ENCODE assay signal across 10 cellular contexts in the genomic region with DNA sequence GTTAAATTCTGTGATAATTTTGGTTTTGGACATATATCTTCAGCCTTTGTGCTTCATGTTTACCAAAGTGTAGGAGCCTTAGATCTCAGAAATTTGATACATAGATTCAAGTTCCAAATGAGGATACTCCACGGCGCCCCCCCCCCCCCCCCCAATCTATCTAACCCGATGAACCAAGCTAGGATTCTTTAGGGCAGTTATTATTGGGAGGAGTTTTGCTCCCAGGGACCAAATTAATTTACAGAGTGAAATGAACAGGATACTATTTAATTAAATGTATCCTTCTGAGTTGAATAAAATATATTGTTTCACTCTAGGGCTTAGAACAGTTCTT. TPM values are rescaled to one million over a fixed set of nuclear protein-coding genes. Genes with fewer than 3 reads are reported as not detected.
DNase-seq lines count a peak whose midpoint lies in the region; TF ChIP-seq lines count a peak whose summit lies in the region.
"Had no signal": no experiment of that assay in that cellular context is flagged by ENCODE, and none has a peak within 500 bp of the region (broad histone marks: within the 10 kb centered on the region; RNA-seq: fewer than 3 reads in every experiment).

No MANE protein-coding gene starts in this region.

- CTCF ChIA-PET in activated CD4-positive, alpha-beta memory T cell treated with anti-CD3 and anti-CD28 coated beads, Interleukin-2, amount 10 ng/mL, durations not matched to agents 7 days and 5 days (lab: Charles Lee): no interaction called here
- CTCF ChIA-PET in RWPE1 (lab: Yijun Ruan, JAX): no interaction called here

- H3K36me3 ChIP-seq in cardiac muscle cell: peaks cover 3% of the 10 kb centered on the region
- no peaks in the 10 kb centered on the region for H3K36me3 ChIP-seq in thymus (ENCODE audit: control insufficient read depth, insufficient read depth)

- H3K27me3 Mint-ChIP-seq in activated CD4-positive, alpha-beta memory T cell treated with anti-CD3 and anti-CD28 coated beads, Interleukin-2, amount 10 ng/mL, durations not matched to agents 7 days and 5 days: peaks cover 6% of the 10 kb centered on the region
- H3K27me3 Mint-ChIP-seq in immature natural killer cell (ENCODE audit: low read depth in 3 of 3): peaks cover 7 to 11% (median 11%) of the 10 kb centered on the region in 3 donors

- intact Hi-C loops in cardiac septum (cut with DNase I) (loop anchor here (5.0 kb wide), 1 partner anchor 94 kb away; no protein-coding TSS in a partner anchor), posterior cingulate gyrus (cut with DNase I) (no loop called here)

- H3K9me3 Mint-ChIP-seq in activated CD4-positive, alpha-beta memory T cell treated with anti-CD3 and anti-CD28 coated beads, Interleukin-2, amount 10 ng/mL, durations not matched to agents 7 days and 5 days: no peaks in the 10 kb centered on the region
- H3K9me3 Mint-ChIP-seq in immature natural killer cell: no peaks in the 10 kb centered on the region

- H3K27me3 ChIP-seq in cardiac muscle cell (no peaks in the 10 kb centered on the region), thymus (ENCODE audit: control insufficient read depth, insufficient read depth) (no peaks in the 10 kb centered on the region)

- no peak for TF ChIP-seq CTCF in cardiac muscle cell (IDR thresholded peaks at IDR 0.05; ENCODE audit: low read depth, low read length)
- no peak for TF ChIP-seq CTCF in RWPE1 (conservative IDR thresholded peaks at IDR 0.05; ENCODE audit: low read depth)

- peak overlapping the region; percentile 94 for H3K4me3 Mint-ChIP-seq in activated CD4-positive, alpha-beta memory T cell treated with anti-CD3 and anti-CD28 coated beads, Interleukin-2, amount 10 ng/mL, durations not matched to agents 7 days and 5 days
- H3K4me3 Mint-ChIP-seq in immature natural killer cell: peak overlapping the region; percentile 80 to 97 (median 94)

- H3K4me1 Mint-ChIP-seq in activated CD4-positive, alpha-beta memory T cell treated with anti-CD3 and anti-CD28 coated beads, Interleukin-2, amount 10 ng/mL, durations not matched to agents 7 days and 5 days: peaks cover 51% of the 10 kb centered on the region
- H3K4me1 Mint-ChIP-seq in immature natural killer cell: peaks cover 66 to 82% of the 10 kb centered on the region in 2 donors

- H3K4me3 ChIP-seq in cardiac muscle cell: peak overlapping the region; percentile 97
- peak overlapping the region; percentile 44 for H3K4me3 ChIP-seq in thymus (ENCODE audit: low read length)

- POLR2A ChIA-PET in activated CD4-positive, alpha-beta memory T cell treated with anti-CD3 and anti-CD28 coated beads, Interleukin-2, amount 10 ng/mL, durations not matched to agents 7 days and 5 days (lab: Charles Lee): interaction anchor here (1.3 kb wide), 1 partner anchor 50 kb away, joined by 3 read pairs; no protein-coding TSS in a partner anchor
- POLR2A ChIA-PET in RWPE1 (lab: Yijun Ruan, JAX; ENCODE audit: low non-redundant PET): no interaction called here

- no peak for DNase-seq in cardiac muscle cell (ENCODE audit: low read depth in 1 of 2, low spot score in 1 of 2)
- no peak for DNase-seq in cardiac septum (ENCODE audit: low spot score)
- DNase-seq in activated CD4-positive, alpha-beta memory T cell treated with anti-CD3 and anti-CD28 coated beads, Interleukin-2, amount 10 ng/mL, durations not matched to agents 7 days and 5 days: no peak
- DNase-seq in immature natural killer cell: no peak
- no peak for DNase-seq in RWPE1 (ENCODE audit: low spot score)
- DNase-seq in nucleus accumbens (lab: John Stamatoyannopoulos, UW): no peak
- DNase-seq in posterior cingulate gyrus: no peak
- DNase-seq: NCI-H524, retina had no signal

- H3K27ac ChIP-seq in cardiac muscle cell (no peak overlapping the region), thymus (ENCODE audit: low read depth) (peak overlapping the region; percentile 36), RWPE1 (no peak overlapping the region)

- 15% methylated on average over 3 of the region's 3 CpGs for WGBS in thymus

- peaks cover 5% of the 10 kb centered on the region for H3K4me1 ChIP-seq in cardiac muscle cell (ENCODE audit: low read depth)
- H3K4me1 ChIP-seq in thymus (ENCODE audit: control insufficient read depth, insufficient read depth, low read length): peaks cover 5% of the 10 kb centered on the region

- H3K27ac Mint-ChIP-seq in activated CD4-positive, alpha-beta memory T cell treated with anti-CD3 and anti-CD28 coated beads, Interleukin-2, amount 10 ng/mL, durations not matched to agents 7 days and 5 days: peak overlapping the region; percentile 79
- peak overlapping the region; percentile 78 to 93 (median 92) for H3K27ac Mint-ChIP-seq in immature natural killer cell

- no peaks in the 10 kb centered on the region for H3K9me3 ChIP-seq in cardiac muscle cell (ENCODE audit: low read depth)
- H3K9me3 ChIP-seq in thymus (ENCODE audit: control insufficient read depth): no peaks in the 10 kb centered on the region

- peaks cover 21% of the 10 kb centered on the region for H3K36me3 Mint-ChIP-seq in activated CD4-positive, alpha-beta memory T cell treated with anti-CD3 and anti-CD28 coated beads, Interleukin-2, amount 10 ng/mL, durations not matched to agents 7 days and 5 days (ENCODE audit: low read depth)
- no peaks in the 10 kb centered on the region for H3K36me3 Mint-ChIP-seq in immature natural killer cell

RNA-seq across cellular contexts. Expression of a gene that starts 3.2 kb away (rescaled TPM):
- total RNA-seq in cardiac muscle cell: 24.6 and 39.0 TPM in 2 replicates
- polyA plus RNA-seq in cardiac muscle cell: 23.5 and 31.5 TPM in 2 replicates
- 45.7 TPM for total RNA-seq in cardiac septum
- 10 to 100 TPM; 53.5 to 61.0 TPM for total RNA-seq in activated CD4-positive, alpha-beta memory T cell treated with anti-CD3 and anti-CD28 coated beads, Interleukin-2, amount 10 ng/mL, durations not matched to agents 7 days and 5 days
- 10 to 100 TPM in 1 of 3 donors, 1 to 10 TPM in 2; 9.6 to 12.1 (median 9.8) TPM for polyA plus RNA-seq in immature natural killer cell
- polyA plus RNA-seq in thymus: 19.8 TPM
